Comparison of ENCODE assay signal across 12 cellular contexts in genomic region chr22:46732041-46732379, GRCh38. TPM values are rescaled to one million over a fixed set of nuclear protein-coding genes. Genes with fewer than 3 reads are reported as not detected.
DNase-seq lines count a peak whose midpoint lies in the region; ATAC-seq and TF ChIP-seq lines count a peak whose summit lies in the region.
"Had no signal": no experiment of that assay in that cellular context is flagged by ENCODE, and none has a peak within 500 bp of the region (broad histone marks: within the 10 kb centered on the region; RNA-seq: fewer than 3 reads in every experiment).

No MANE protein-coding gene starts in this region.

- H3K79me2 ChIP-seq in GM23338 (replicated peaks; ENCODE audit: insufficient read depth) (peaks cover 67% of the 10 kb centered on the region), parathyroid adenoma (peaks cover 2% of the 10 kb centered on the region)

- H3F3A ChIP-seq in GM23338 (replicated peaks; ENCODE audit: low read depth) = peaks cover 13% of the 10 kb centered on the region; the same call in 1 of the 2 replicates

- H3K9ac ChIP-seq in parathyroid adenoma = no peak overlapping the region

- H3K9me3 ChIP-seq in right cardiac atrium (ENCODE audit: control insufficient read depth, low read length) (no peaks in the 10 kb centered on the region), parathyroid adenoma (ENCODE audit: control insufficient read depth, low read length) (no peaks in the 10 kb centered on the region)
- H3K9me3 ChIP-seq: esophagus muscularis mucosa had no signal

- H3K36me3 ChIP-seq in GM23338 (ENCODE audit: insufficient read depth) (no peaks in the 10 kb centered on the region), parathyroid adenoma (ENCODE audit: control insufficient read depth, insufficient read depth, low read length) (no peaks in the 10 kb centered on the region)

- H3K27ac ChIP-seq in GM23338 (ENCODE audit: low read depth) (no peak overlapping the region), right cardiac atrium (ENCODE audit: low read length) (peak overlapping the region; percentile 9), parathyroid adenoma (no peak overlapping the region)

- H3K27me3 Mint-ChIP-seq in GM23338 (ENCODE audit: insufficient read depth, low read depth, poor library complexity) (peaks cover 14% of the 10 kb centered on the region), progenitor cell of endocrine pancreas (no peaks in the 10 kb centered on the region)
- no peaks in the 10 kb centered on the region for H3K27me3 Mint-ChIP-seq in activated naive CD8-positive, alpha-beta T cell
- H3K27me3 Mint-ChIP-seq: stimulated activated naive CD8-positive, alpha-beta T cell treated with anti-CD3 and anti-CD28 coated beads, Interleukin-15, amount 100 ng/mL, for 72 hours had no signal

- H3K4me2 ChIP-seq in GM23338 (no peak overlapping the region; the same call in 1 of the 2 replicates), parathyroid adenoma (ENCODE audit: low read length) (peak overlapping the region; percentile 57)

- H3K27me3 ChIP-seq in GM23338 (ENCODE audit: insufficient read depth) = no peaks in the 10 kb centered on the region
- no peaks in the 10 kb centered on the region for H3K27me3 ChIP-seq in right cardiac atrium (ENCODE audit: control insufficient read depth, insufficient read depth)
- H3K27me3 ChIP-seq in parathyroid adenoma (ENCODE audit: control insufficient read depth, insufficient read depth, low read length) = no peaks in the 10 kb centered on the region
- H3K27me3 ChIP-seq: esophagus muscularis mucosa had no signal

- H4K20me1 ChIP-seq in GM23338 (replicated peaks; ENCODE audit: insufficient read depth) = peaks cover 13% of the 10 kb centered on the region

- H3K4me1 ChIP-seq in GM23338 (ENCODE audit: insufficient read depth) = peaks cover 16% of the 10 kb centered on the region
- peaks cover 37% of the 10 kb centered on the region for H3K4me1 ChIP-seq in right cardiac atrium (ENCODE audit: control insufficient read depth, insufficient read depth, low read length)
- H3K4me1 ChIP-seq in parathyroid adenoma = peaks cover 16% of the 10 kb centered on the region

- H3K4me1 Mint-ChIP-seq in GM23338 = peaks cover 46% of the 10 kb centered on the region
- H3K4me1 Mint-ChIP-seq in activated naive CD8-positive, alpha-beta T cell (ENCODE audit: low read depth) = peaks cover 59% of the 10 kb centered on the region
- H3K4me1 Mint-ChIP-seq in progenitor cell of endocrine pancreas (ENCODE audit: low read depth) = peaks cover 24% of the 10 kb centered on the region

- H3K4me3 ChIP-seq in GM23338 (no peak overlapping the region), right cardiac atrium (ENCODE audit: low read length) (no peak overlapping the region), parathyroid adenoma (ENCODE audit: low read depth, low read length) (no peak overlapping the region)
- H3K4me3 ChIP-seq: esophagus muscularis mucosa had no signal

- H2AFZ ChIP-seq in GM23338 (no peak overlapping the region), parathyroid adenoma (no peak overlapping the region)

- no peak for TF ChIP-seq CTCF in GM23338 (conservative IDR thresholded peaks at IDR 0.05; ENCODE audit: low read depth in 2 of 2)
- TF ChIP-seq CTCF in parathyroid adenoma (IDR thresholded peaks at IDR 0.05) = no peak
- no peak for TF ChIP-seq CTCF in progenitor cell of endocrine pancreas (IDR thresholded peaks at IDR 0.05; ENCODE audit: unreplicated experiment)

- no peaks in the 10 kb centered on the region for H3K9me3 Mint-ChIP-seq in GM23338
- no peaks in the 10 kb centered on the region for H3K9me3 Mint-ChIP-seq in activated naive CD8-positive, alpha-beta T cell (ENCODE audit: low read depth)
- H3K9me3 Mint-ChIP-seq in progenitor cell of endocrine pancreas (ENCODE audit: low read depth) = no peaks in the 10 kb centered on the region
- H3K9me3 Mint-ChIP-seq: stimulated activated naive CD8-positive, alpha-beta T cell treated with anti-CD3 and anti-CD28 coated beads, Interleukin-15, amount 100 ng/mL, for 72 hours had no signal

- WGBS in right cardiac atrium = 71% methylated on average over 14 of the region's 14 CpGs

- no peak for DNase-seq in GM23338 (ENCODE audit: low spot score)
- DNase-seq in right cardiac atrium = peak in 1 of 3 donors; percentile 41
- DNase-seq in progenitor cell of endocrine pancreas (ENCODE audit: low spot score, unreplicated experiment) = no peak
- DNase-seq in NCI-H1417 treated with DMSO at 0.1 percent for 48 hours (lab: John Stamatoyannopoulos, UW) = no peak
- DNase-seq: MM.1S; NCI-H2107; stimulated activated naive CD8-positive, alpha-beta T cell treated with anti-CD3 and anti-CD28 coated beads, Interleukin-15, amount 100 ng/mL, for 72 hours had no signal

- 0 out of 3 replicates have a peak, but pooled peaks cover 2% of the 10 kb centered on the region for H3K36me3 Mint-ChIP-seq in GM23338 (ENCODE audit: low read depth)
- peaks cover 2% of the 10 kb centered on the region for H3K36me3 Mint-ChIP-seq in activated naive CD8-positive, alpha-beta T cell
- peaks cover 5% of the 10 kb centered on the region for H3K36me3 Mint-ChIP-seq in progenitor cell of endocrine pancreas (ENCODE audit: insufficient read depth)

- H3K27ac Mint-ChIP-seq in GM23338 (no peak overlapping the region), progenitor cell of endocrine pancreas (no peak overlapping the region)
- H3K27ac Mint-ChIP-seq in activated naive CD8-positive, alpha-beta T cell = peak overlapping the region; percentile 90

- H3K4me3 Mint-ChIP-seq in GM23338 (peak overlapping the region; percentile 22; the same call in 1 of the 3 replicates), progenitor cell of endocrine pancreas (ENCODE audit: low read depth) (no peak overlapping the region)
- no peak overlapping the region for H3K4me3 Mint-ChIP-seq in activated naive CD8-positive, alpha-beta T cell

- intact Hi-C loops in right cardiac atrium (cut with DNase I) = loop anchor here in 1 of 4 donors (10.0 kb wide), 1 partner anchor 157 kb away; no protein-coding TSS in a partner anchor

- ATAC-seq in GM23338 (no peak), right cardiac atrium (no peak), GM18873 (IDR thresholded peaks at IDR 0.05; ENCODE audit: low FRiP score, unreplicated experiment) (no peak), GM19397 (IDR thresholded peaks at IDR 0.05; ENCODE audit: unreplicated experiment) (no peak)

- no peaks in the 10 kb centered on the region for H3K9me2 ChIP-seq in GM23338 (ENCODE audit: insufficient read depth)

TF ChIP-seq in GM23338, 12 proteins besides CTCF, POLR2A, EP300 and RAD21 (continues in another document):
- TF ChIP-seq EZH2phosphoT487 (IDR thresholded peaks at IDR 0.05; ENCODE audit: unreplicated experiment) = no peak

RNA-seq across cellular contexts. Expression of gene CERK, which starts 6.0 kb away (rescaled TPM):
- 62.9 and 63.5 TPM in 2 replicates for total RNA-seq in GM23338 (2014; rRNA removed; shearing (Covaris generic))
- polyA plus RNA-seq in GM23338 (2016; fragmentation: Nextera tagmentation; extraction: Ambion mirVana) (11.9 and 12.7 TPM in 2 replicates), right cardiac atrium (32.6 TPM)
- total RNA-seq in right cardiac atrium (10 to 100 TPM; 59.5 to 83.5 (median 68.7) TPM), progenitor cell of endocrine pancreas (59.2 and 62.0 TPM in 2 replicates)

RNA-seq across cellular contexts. Expression of gene TBC1D22A, which starts 30.4 kb away (rescaled TPM):
- 10.7 and 13.3 TPM in 2 replicates for total RNA-seq in GM23338 (2014; rRNA removed; shearing (Covaris generic))
- polyA plus RNA-seq in GM23338 (2016; fragmentation: Nextera tagmentation; extraction: Ambion mirVana) (9.0 and 9.6 TPM in 2 replicates), right cardiac atrium (12.0 TPM)
- total RNA-seq in right cardiac atrium (10 to 100 TPM; 15.3 to 17.3 (median 16.4) TPM), progenitor cell of endocrine pancreas (23.2 and 24.2 TPM in 2 replicates)
